In the genomic region with DNA sequence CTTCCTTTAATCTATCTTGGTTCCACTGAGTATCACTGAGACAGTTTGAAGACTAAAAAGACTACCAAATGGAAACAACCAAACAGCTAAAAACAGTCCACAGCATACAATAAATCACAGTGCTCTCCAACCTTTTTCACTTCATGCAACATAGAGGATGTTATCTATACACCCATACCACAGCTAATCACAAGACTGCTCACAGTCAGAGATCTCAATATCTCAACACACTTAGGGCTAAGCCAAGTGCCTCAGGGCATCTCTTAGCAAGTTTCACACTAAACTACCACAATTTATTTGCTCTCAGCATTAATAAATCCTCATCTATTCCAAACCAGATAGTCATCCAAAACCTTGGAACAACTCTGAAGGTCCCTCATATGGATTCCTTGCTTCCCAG, we compare ENCODE assay signal across 25 cellular contexts.
"Had no signal": no experiment of that assay in that cellular context is flagged by ENCODE, and none has a peak within 500 bp of the region (broad histone marks: within the 10 kb centered on the region; RNA-seq: fewer than 3 reads in every experiment).

No MANE protein-coding gene starts in this region.

- H3K27ac ChIP-seq: brain microvascular endothelial cell, coronary artery, dorsolateral prefrontal cortex, left ventricle myocardium inferior, ovary, right lobe of liver, testis, transverse colon, WERI-Rb-1 had no signal

- H3K36me3 ChIP-seq: brain microvascular endothelial cell, left ventricle myocardium inferior, ovary, right lobe of liver, transverse colon, WERI-Rb-1 had no signal

- DNase-seq: activated CD4-positive, alpha-beta memory T cell treated with anti-CD3 and anti-CD28 coated beads for 36 hours; activated CD4-positive, alpha-beta T cell treated with anti-CD3 and anti-CD28 coated beads, Interleukin-2, amount 10 ng/mL, durations not matched to agents 24 days and 14 days; activated CD4-positive, CD25-positive, alpha-beta regulatory T cell treated with anti-CD3 and anti-CD28 coated beads, Interleukin-2, amount 50 U/mL, for 72 hours; activated CD8-positive, alpha-beta memory T cell treated with anti-CD3 and anti-CD28 coated beads, Interleukin-2, amount 50 U/mL, for 48 hours; activated gamma-delta T cell treated with Interleukin-2 at 50 U/mL for 16 hours; activated naive CD4-positive, alpha-beta T cell treated with anti-CD3 and anti-CD28 coated beads, Interleukin-2, amount 50 U/mL, for 16 hours; activated T-cell treated with anti-CD3 and anti-CD28 coated beads, Interleukin-2, amount 50 U/mL, for 24 hours; amniotic stem cell; brain microvascular endothelial cell; dorsolateral prefrontal cortex; effector memory CD4-positive, alpha-beta T cell; left ventricle myocardium inferior; ovary; right lobe of liver; stimulated activated CD4-positive, alpha-beta T cell treated with anti-CD3 and anti-CD28 coated beads, Interleukin-4, amount 100 ng/mL, for 1 hour; stimulated activated naive CD8-positive, alpha-beta T cell treated with anti-CD3 and anti-CD28 coated beads, Interleukin-15, Interleukin-2, amounts not matched to agents 100 U/mL and 50 U/mL, for 24 hours; T-helper 9 cell; testis; transverse colon; WERI-Rb-1 had no signal

- H3K4me3 ChIP-seq: coronary artery, dorsolateral prefrontal cortex, left ventricle myocardium inferior, lung, ovary, right lobe of liver, testis, transverse colon had no signal

- FAIRE-seq: frontal cortex had no signal

- ATAC-seq: activated T-helper 17 cell treated with anti-CD3 and anti-CD28 coated beads, Interleukin-2, amount 50 U/mL, for 72 hours; esophagus mucosa; right lobe of liver; stimulated activated naive CD8-positive, alpha-beta T cell treated with anti-CD3 and anti-CD28 coated beads, Interleukin-15, Interleukin-2, amounts not matched to agents 100 U/mL and 50 U/mL, for 24 hours had no signal

- H3K27me3 ChIP-seq: brain microvascular endothelial cell, dorsolateral prefrontal cortex, ovary, right lobe of liver, testis, transverse colon had no signal

- H3K4me1 ChIP-seq: right lobe of liver, testis had no signal

- H3K9me3 ChIP-seq: left ventricle myocardium inferior, ovary, right lobe of liver, testis, transverse colon had no signal
